24 cellular contexts compared by ENCODE assay signal in the genomic region with DNA sequence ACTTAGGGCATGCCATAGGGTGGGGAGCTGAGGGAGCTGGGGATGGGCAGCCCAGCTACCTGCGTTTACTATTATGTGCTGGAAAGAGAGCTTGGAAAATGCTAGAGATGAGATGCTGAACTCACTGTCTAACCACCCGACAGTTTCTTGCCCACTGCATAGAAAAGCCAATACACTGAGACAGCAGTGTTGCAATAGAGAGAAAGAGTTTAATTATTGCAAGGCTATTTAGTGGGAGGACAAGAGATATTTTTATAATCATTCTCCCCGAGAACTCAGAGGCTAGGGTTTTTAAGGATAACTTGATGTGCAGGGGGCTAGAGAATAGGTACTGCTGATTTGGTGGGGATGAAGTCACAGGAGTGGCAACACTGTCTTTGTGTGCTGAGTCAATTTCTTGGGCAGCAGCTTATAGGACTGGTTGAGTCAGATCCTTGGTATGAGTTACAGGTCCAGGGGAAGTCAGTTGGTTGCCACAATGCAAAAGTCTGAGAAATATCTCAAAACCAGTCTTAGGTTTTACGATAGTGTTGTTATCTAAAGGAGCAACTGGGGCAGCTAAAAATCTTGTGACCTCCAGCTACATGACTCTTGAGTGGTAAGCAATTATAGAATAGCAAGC.
DNase-seq lines count a peak whose midpoint lies in the region; FAIRE-seq and TF ChIP-seq lines count a peak whose summit lies in the region.
"Had no signal": no experiment of that assay in that cellular context is flagged by ENCODE, and none has a peak within 500 bp of the region (broad histone marks: within the 10 kb centered on the region; RNA-seq: fewer than 3 reads in every experiment).

No MANE protein-coding gene starts in this region.

- H3K27me3 ChIP-seq in GM23248 (replicated peaks; ENCODE audit: insufficient read depth) (no peaks in the 10 kb centered on the region), HUES64 (ENCODE audit: insufficient read depth, low read length) (no peaks in the 10 kb centered on the region), astrocyte (ENCODE audit: insufficient read depth, low read length) (no peaks in the 10 kb centered on the region), BE2C (no peaks in the 10 kb centered on the region)
- H3K27me3 ChIP-seq: BLaER1 had no signal

- H3K4me1 Mint-ChIP-seq in astrocyte (ENCODE audit: low read depth, unreplicated experiment), result no peaks in the 10 kb centered on the region
- H3K4me1 Mint-ChIP-seq: CD14-positive monocyte; CD4-positive, alpha-beta memory T cell had no signal

- H3K9ac ChIP-seq in GM23248 (no peak overlapping the region), HUES64 (ENCODE audit: low read depth, low read length) (no peak overlapping the region), astrocyte (ENCODE audit: low read length) (no peak overlapping the region)
- H3K9ac ChIP-seq: BLaER1 had no signal

- FAIRE-seq in astrocyte (lab: Jason Lieb, UNC), result no peak
- FAIRE-seq: A549, GM12878, GM19239, H54 had no signal

- no peak overlapping the region for H3K27ac ChIP-seq in GM23248
- peak overlapping the region; percentile 83; the same call in 1 of the 2 replicates for H3K27ac ChIP-seq in HUES64 (ENCODE audit: low read depth, low read length)
- H3K27ac ChIP-seq in astrocyte (ENCODE audit: low read depth, low read length), result no peak overlapping the region
- H3K27ac ChIP-seq: 22Rv1, A549, BLaER1 had no signal

- 26 to 30% methylated on average over 4 of the region's 4 CpGs for WGBS in GM23248 (ENCODE audit: low coverage in 1 of 2, low lambda C conversion rate in 2 of 2, missing lambda C conversion rate in 2 of 2), 2 experiments
- WGBS in HUES64, result over 99% methylated on average over 4 of the region's 4 CpGs

- no peak overlapping the region for H3K4me3 Mint-ChIP-seq in astrocyte (ENCODE audit: unreplicated experiment)
- H3K4me3 Mint-ChIP-seq: CD14-positive monocyte; CD4-positive, alpha-beta memory T cell; HFFc6 had no signal

- H3K9me3 ChIP-seq in GM23248 (ENCODE audit: low read depth) (no peaks in the 10 kb centered on the region), HUES64 (ENCODE audit: insufficient read depth, low read depth, low read length) (peaks cover 20% of the 10 kb centered on the region), astrocyte (ENCODE audit: insufficient read depth, low read depth, low read length) (peaks cover 12% of the 10 kb centered on the region), BE2C (no peaks in the 10 kb centered on the region)

- H3K36me3 ChIP-seq in GM23248 (ENCODE audit: low read depth), result no peaks in the 10 kb centered on the region
- H3K36me3 ChIP-seq in HUES64 (ENCODE audit: insufficient read depth, low read length), result peaks cover 2% of the 10 kb centered on the region; the same call in 1 of the 2 replicates
- no peaks in the 10 kb centered on the region for H3K36me3 ChIP-seq in astrocyte (ENCODE audit: insufficient read depth, low read length)
- H3K36me3 ChIP-seq in BE2C, result no peaks in the 10 kb centered on the region
- H3K36me3 ChIP-seq: BLaER1 had no signal

- DNase-seq in GM23248 (peak; percentile 13), astrocyte (ENCODE audit: low read depth) (peak; percentile 30), epithelial cell of esophagus (ENCODE audit: low read depth) (peak; percentile 0), hypothalamus (lab: John Stamatoyannopoulos, UW) (no peak), NK-92 (lab: John Stamatoyannopoulos, UW; ENCODE audit: unreplicated experiment) (no peak), BE2C (no peak)
- DNase-seq in central memory CD4-positive, alpha-beta T cell, result no peak
- DNase-seq: AML-193; CD4-positive, alpha-beta memory T cell; DMS53; DND-41; EL; HCEC 1CT; HFFc6; IMR-90; KBM-7 had no signal

- H3F3A ChIP-seq in GM23248 (ENCODE audit: insufficient read depth), result no peaks in the 10 kb centered on the region

- no peaks in the 10 kb centered on the region for H3K27me3 Mint-ChIP-seq in astrocyte (ENCODE audit: low read depth, unreplicated experiment)
- H3K27me3 Mint-ChIP-seq: CD4-positive, alpha-beta memory T cell had no signal

- peaks cover 9% of the 10 kb centered on the region for H3K9me3 Mint-ChIP-seq in astrocyte (ENCODE audit: unreplicated experiment)

- H2AFZ ChIP-seq in GM23248 (no peak overlapping the region), astrocyte (ENCODE audit: low read depth, low read length) (no peak overlapping the region)

- H3K4me1 ChIP-seq in GM23248 (ENCODE audit: insufficient read depth) (no peaks in the 10 kb centered on the region), HUES64 (ENCODE audit: insufficient read depth, low read length) (peaks cover 12% of the 10 kb centered on the region; the same call in 1 of the 2 replicates), astrocyte (ENCODE audit: insufficient read depth, low read length) (no peaks in the 10 kb centered on the region), BE2C (no peaks in the 10 kb centered on the region)
- H3K4me1 ChIP-seq: A549, BLaER1 had no signal

- H3K79me2 ChIP-seq in GM23248 (ENCODE audit: insufficient read depth) (no peaks in the 10 kb centered on the region), astrocyte (ENCODE audit: insufficient read depth, low read length) (no peaks in the 10 kb centered on the region)

- TF ChIP-seq CTCF in astrocyte (IDR thresholded peaks at IDR 0.05; ENCODE audit: insufficient read depth, low read depth, low read length) (no peak), epithelial cell of esophagus (IDR thresholded peaks at IDR 0.05; ENCODE audit: insufficient read depth, low read depth, low read length, missing control alignments) (no peak), BE2C (IDR thresholded peaks at IDR 0.05; ENCODE audit: low read depth, low read length) (no peak)

- H3K36me3 Mint-ChIP-seq in astrocyte (ENCODE audit: low read depth, unreplicated experiment), result peaks cover 2% of the 10 kb centered on the region
- H3K36me3 Mint-ChIP-seq: CD14-positive monocyte; CD4-positive, alpha-beta memory T cell had no signal

- no peaks in the 10 kb centered on the region for H4K20me1 ChIP-seq in GM23248 (ENCODE audit: insufficient read depth)
- H4K20me1 ChIP-seq in astrocyte (ENCODE audit: insufficient read depth, low read length), result no peaks in the 10 kb centered on the region
- H4K20me1 ChIP-seq: BLaER1 had no signal

- H3K4me2 ChIP-seq in GM23248 (ENCODE audit: unreplicated experiment), result no peak overlapping the region
- H3K4me2 ChIP-seq in astrocyte (ENCODE audit: low read length), result no peak overlapping the region
- H3K4me2 ChIP-seq: A549, BLaER1 had no signal

- H3K9me2 ChIP-seq in GM23248 (ENCODE audit: insufficient read depth), result no peaks in the 10 kb centered on the region

- H3K27ac Mint-ChIP-seq in astrocyte (ENCODE audit: unreplicated experiment), result no peak overlapping the region
- H3K27ac Mint-ChIP-seq: CD14-positive monocyte; CD4-positive, alpha-beta memory T cell; HFFc6 had no signal

- in situ Hi-C loops in GM23248 (cut with MboI), result no loop called here

- no peak overlapping the region for H3K4me3 ChIP-seq in GM23248
- no peak overlapping the region; the same call in 1 of the 2 replicates for H3K4me3 ChIP-seq in HUES64 (ENCODE audit: low read length)
- no peak overlapping the region for H3K4me3 ChIP-seq in astrocyte (ENCODE audit: insufficient read depth, low read depth, low read length)
- no peak overlapping the region for H3K4me3 ChIP-seq in epithelial cell of esophagus (ENCODE audit: low read length)
- H3K4me3 ChIP-seq in BE2C (ENCODE audit: low read depth, low read length), result no peak overlapping the region
- H3K4me3 ChIP-seq: A549, BLaER1, GM12878 had no signal

Comparison
In these comparisons a context has a peak if more than half of its experiments do, and no peak if none do; other contexts are left out.
1. DNase-seq: peak in GM23248 (single experiment), astrocyte (single experiment) and epithelial cell of esophagus (single experiment); none in hypothalamus (0 of 51), NK-92 (single experiment), BE2C (single experiment) and central memory CD4-positive, alpha-beta T cell (single experiment).